Comparison of ENCODE assay signal across 21 cellular contexts in genomic region chrX:117305168-117305766, GRCh38.
A peak's percentile ranks its signal among the peaks of the same experiment; 100 is the strongest.
DNase-seq lines count a peak whose midpoint lies in the region; ATAC-seq, FAIRE-seq and TF ChIP-seq lines count a peak whose summit lies in the region.
"Had no signal": no experiment of that assay in that cellular context is flagged by ENCODE, and none has a peak within 500 bp of the region (broad histone marks: within the 10 kb centered on the region; RNA-seq: fewer than 3 reads in every experiment).

No MANE protein-coding gene starts in this region.

- TF ChIP-seq POLR2A in sigmoid colon (IDR thresholded peaks at IDR 0.05) = no peak

- DNase-seq in bronchial epithelial cell (ENCODE audit: low read depth) = no peak
- peak; percentile 41 for DNase-seq in islet precursor cell
- peak; percentile 30 for DNase-seq in sigmoid colon
- DNase-seq in NCI-H1694 treated with DMSO at 0.1 percent for 48 hours (lab: John Stamatoyannopoulos, UW) = no peak
- DNase-seq: AML-193; Caco-2; Calu3; CD4-positive, alpha-beta T cell; CD8-positive, alpha-beta T cell; DMS79 treated with DMSO at 0.1 percent for 48 hours; GF-D8 had no signal

- peak; percentile 62 for FAIRE-seq in bronchial epithelial cell (lab: Jason Lieb, UNC)
- FAIRE-seq: A549, D721Med, G401.6, GM12891, GM19239 had no signal

- no peak overlapping the region for H3K27ac ChIP-seq in sigmoid colon
- H3K27ac ChIP-seq: 22Rv1; A549; BLaER1 treated with 17β-estradiol and CSF1 and Interleukin-3, amounts not matched to agents 10 nM and 100 nM; C4-2B had no signal

- 88 to 92% methylated on average over 4 of the region's 4 CpGs for WGBS in sigmoid colon, 2 donors

- TF ChIP-seq EP300 in sigmoid colon (IDR thresholded peaks at IDR 0.05) = no peak

- H3K36me3 ChIP-seq in bronchial epithelial cell (ENCODE audit: control insufficient read depth, insufficient read depth, low read length) (no peaks in the 10 kb centered on the region), sigmoid colon (no peaks in the 10 kb centered on the region)
- H3K36me3 ChIP-seq: BLaER1 treated with 17β-estradiol and CSF1 and Interleukin-3, amounts not matched to agents 10 nM and 100 nM had no signal

- H3K4me1 ChIP-seq in sigmoid colon = no peaks in the 10 kb centered on the region
- H3K4me1 ChIP-seq: A549; BLaER1 treated with 17β-estradiol and CSF1 and Interleukin-3, amounts not matched to agents 10 nM and 100 nM; Caco-2 had no signal

- TF ChIP-seq CTCF in bronchial epithelial cell (IDR thresholded peaks at IDR 0.05; ENCODE audit: insufficient read depth, low read length, severe bottlenecking) = no peak
- no peak for TF ChIP-seq CTCF in sigmoid colon (IDR thresholded peaks at IDR 0.05)

- ATAC-seq in HG02642 (IDR thresholded peaks at IDR 0.05; ENCODE audit: poor library complexity, unreplicated experiment) (no peak), GM21515 (IDR thresholded peaks at IDR 0.05; ENCODE audit: unreplicated experiment) (no peak)
- ATAC-seq: A549; CD8-positive, alpha-beta T cell had no signal

- intact Hi-C loops in sigmoid colon (cut with DNase I) = no loop called here

- H3K27me3 ChIP-seq in bronchial epithelial cell (ENCODE audit: control insufficient read depth, insufficient read depth, low read length) (no peaks in the 10 kb centered on the region), sigmoid colon (no peaks in the 10 kb centered on the region)
- H3K27me3 ChIP-seq: BLaER1 treated with 17β-estradiol and CSF1 and Interleukin-3, amounts not matched to agents 10 nM and 100 nM had no signal

- H3K4me3 ChIP-seq in bronchial epithelial cell (ENCODE audit: low read depth, low read length) (no peak overlapping the region), sigmoid colon (no peak overlapping the region)
- H3K4me3 ChIP-seq: A549; BLaER1 treated with 17β-estradiol and CSF1 and Interleukin-3, amounts not matched to agents 10 nM and 100 nM had no signal

- H3K9me3 ChIP-seq in sigmoid colon = no peaks in the 10 kb centered on the region
- H3K9me3 ChIP-seq: A549; BLaER1 treated with 17β-estradiol and CSF1 and Interleukin-3, amounts not matched to agents 10 nM and 100 nM; Caco-2 had no signal

Comparison
In these comparisons a context has a peak if more than half of its experiments do, and no peak if none do; other contexts are left out.
1. DNase-seq: peak in islet precursor cell (single experiment) and sigmoid colon (single experiment); none in bronchial epithelial cell (single experiment) and NCI-H1694 treated with DMSO at 0.1 percent for 48 hours (single experiment).